In genomic region chr4:97994765-97995465, GRCh38 we compare ENCODE assay signal across 29 cellular contexts.
"Had no signal": no experiment of that assay in that cellular context is flagged by ENCODE, and none has a peak within 500 bp of the region (broad histone marks: within the 10 kb centered on the region; RNA-seq: fewer than 3 reads in every experiment).

No MANE protein-coding gene starts in this region.

- H3K27me3 ChIP-seq: SJSA1 had no signal

- H3K4me1 Mint-ChIP-seq: activated CD4-positive, alpha-beta T cell treated with anti-CD3 and anti-CD28 coated beads, Interleukin-2, amount 10 ng/mL, durations not matched to agents 7 days and 5 days; activated T-helper 17 cell treated with anti-CD3 and anti-CD28 coated beads, Interleukin-2, amount 50 U/mL, for 72 hours had no signal

- H3K4me3 ChIP-seq: SJSA1 had no signal

- FAIRE-seq: RCC 7860 had no signal

- ATAC-seq: activated T-helper 17 cell treated with anti-CD3 and anti-CD28 coated beads, Interleukin-2, amount 50 U/mL, for 72 hours; SK-N-SH treated with all-trans-retinoic acid at 6 μM for 48 hours had no signal

- H3K9me3 Mint-ChIP-seq: activated CD4-positive, alpha-beta T cell treated with anti-CD3 and anti-CD28 coated beads, Interleukin-2, amount 10 ng/mL, durations not matched to agents 7 days and 5 days had no signal

- H3K27ac ChIP-seq: SJSA1, VCaP had no signal

- DNase-seq: activated CD4-positive, alpha-beta memory T cell treated with anti-CD3 and anti-CD28 coated beads for 36 hours; activated CD4-positive, alpha-beta T cell treated with anti-CD3 and anti-CD28 coated beads, Interleukin-2, amount 10 ng/mL, durations not matched to agents 7 days and 5 days; activated CD4-positive, CD25-positive, alpha-beta regulatory T cell; activated gamma-delta T cell; activated naive CD4-positive, alpha-beta T cell treated with anti-CD3 and anti-CD28 coated beads for 36 hours; activated T-cell treated with anti-CD3 and anti-CD28 coated beads for 4 hours; activated T-cell treated with anti-CD3 and anti-CD28 coated beads, Interleukin-2, amount 50 U/mL, for 48 hours; central memory CD4-positive, alpha-beta T cell; Kasumi-1; KBM-7; MV-4-11; NCI-H1092 treated with DMSO at 0.1 percent for 48 hours; NCI-H1417 treated with DMSO at 0.1 percent for 48 hours; NCI-H1694; NCI-H2029; NCI-H2107; NCI-H2171 treated with DMSO at 0.1 percent for 48 hours; NCI-H226; NCI-H526; NCI-H82; SHP77; SW 1271 had no signal

- H3K36me3 ChIP-seq: SJSA1 had no signal

- H3K36me3 Mint-ChIP-seq: activated CD4-positive, alpha-beta memory T cell treated with anti-CD3 and anti-CD28 coated beads for 36 hours; activated naive CD8-positive, alpha-beta T cell had no signal

- H3K27ac Mint-ChIP-seq: activated CD4-positive, alpha-beta memory T cell treated with anti-CD3 and anti-CD28 coated beads for 36 hours; activated CD4-positive, alpha-beta T cell treated with anti-CD3 and anti-CD28 coated beads, Interleukin-2, amount 10 ng/mL, durations not matched to agents 7 days and 5 days; activated naive CD4-positive, alpha-beta T cell treated with anti-CD3 and anti-CD28 coated beads for 36 hours; activated naive CD8-positive, alpha-beta T cell; activated T-helper 17 cell treated with anti-CD3 and anti-CD28 coated beads, Interleukin-2, amount 50 U/mL, for 72 hours; T-helper 1 cell treated with Interleukin-12 subunit alpha and Interleukin-12 subunit beta and Interleukin-4 antibody, amounts not matched to agents 30 μg/mL and 1 μg/mL, for 36 hours had no signal

- H3K4me1 ChIP-seq: SJSA1 had no signal

- H3K9me3 ChIP-seq: SJSA1 had no signal

- H3K27me3 Mint-ChIP-seq: activated CD4-positive, alpha-beta T cell treated with anti-CD3 and anti-CD28 coated beads, Interleukin-2, amount 10 ng/mL, durations not matched to agents 7 days and 5 days; activated naive CD8-positive, alpha-beta T cell; activated T-helper 17 cell treated with anti-CD3 and anti-CD28 coated beads, Interleukin-2, amount 50 U/mL, for 72 hours had no signal

- H3K4me3 Mint-ChIP-seq: activated CD4-positive, alpha-beta memory T cell treated with anti-CD3 and anti-CD28 coated beads for 36 hours; activated CD4-positive, alpha-beta T cell treated with anti-CD3 and anti-CD28 coated beads, Interleukin-2, amount 10 ng/mL, durations not matched to agents 7 days and 5 days; activated naive CD4-positive, alpha-beta T cell treated with anti-CD3 and anti-CD28 coated beads for 36 hours; activated naive CD8-positive, alpha-beta T cell; activated T-helper 17 cell treated with anti-CD3 and anti-CD28 coated beads, Interleukin-2, amount 50 U/mL, for 72 hours; T-helper 1 cell treated with Interleukin-12 subunit alpha and Interleukin-12 subunit beta and Interleukin-4 antibody, amounts not matched to agents 30 μg/mL and 1 μg/mL, for 36 hours had no signal
